In the genomic region with DNA sequence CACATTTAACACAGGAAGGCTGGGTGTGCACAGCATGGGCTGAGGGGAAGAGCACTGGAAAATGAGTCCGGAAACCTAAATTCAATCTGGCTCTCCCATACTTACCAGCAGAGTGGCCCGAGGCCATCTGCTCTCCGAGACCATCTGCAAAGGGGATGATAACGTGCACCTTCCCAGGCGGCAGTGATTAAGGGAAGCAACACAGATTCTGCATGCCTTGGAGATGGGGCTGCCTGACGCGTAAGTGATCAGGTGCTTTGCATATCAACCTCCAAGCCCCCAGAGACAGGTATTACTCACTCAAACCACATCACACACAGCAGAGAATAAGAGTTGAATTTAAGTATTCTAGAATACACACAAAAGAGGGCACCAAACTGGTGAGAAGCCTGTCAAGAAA, we compare ENCODE assay signal across 14 cellular contexts. TPM values are rescaled to one million over a fixed set of nuclear protein-coding genes. Genes with fewer than 3 reads are reported as not detected.
A peak's percentile ranks its signal among the peaks of the same experiment; 100 is the strongest.
DNase-seq lines count a peak whose midpoint lies in the region; ATAC-seq and TF ChIP-seq lines count a peak whose summit lies in the region.
"Had no signal": no experiment of that assay in that cellular context is flagged by ENCODE, and none has a peak within 500 bp of the region (broad histone marks: within the 10 kb centered on the region; RNA-seq: fewer than 3 reads in every experiment).

No MANE protein-coding gene starts in this region.

- no peak overlapping the region for H3K4me3 Mint-ChIP-seq in MCF 10A (ENCODE audit: unreplicated experiment)
- H3K4me3 Mint-ChIP-seq: activated T-helper 1 cell treated with anti-CD3 and anti-CD28 coated beads, Interleukin-12 subunit alpha, Interleukin-12 subunit beta, Interleukin-2, Interleukin-4 antibody, amounts not matched to agents 30 ng/mL and 10 ng/mL and 1 ng/mL, durations not matched to agents 14 hours and 24 hours and 36 hours; central memory CD8-positive, alpha-beta T cell had no signal

- H2AFZ ChIP-seq in mammary epithelial cell (ENCODE audit: low read depth, low read length): no peak overlapping the region
- H2AFZ ChIP-seq: parathyroid adenoma had no signal

- H3K27ac ChIP-seq in mammary epithelial cell (ENCODE audit: insufficient read depth, low read depth, low read length) (no peak overlapping the region), Panc1 (ENCODE audit: low read length) (peak overlapping the region; percentile 90)
- H3K27ac ChIP-seq: parathyroid adenoma had no signal

- no peaks in the 10 kb centered on the region for H3K36me3 ChIP-seq in mammary epithelial cell (ENCODE audit: insufficient read depth, low read length)
- no peaks in the 10 kb centered on the region for H3K36me3 ChIP-seq in Panc1 (ENCODE audit: control insufficient read depth, insufficient read depth, low read length)

- H3K27me3 ChIP-seq in mammary epithelial cell (ENCODE audit: insufficient read depth, low read length): no peaks in the 10 kb centered on the region
- H3K27me3 ChIP-seq in Panc1 (ENCODE audit: control insufficient read depth, insufficient read depth, low read length): no peaks in the 10 kb centered on the region

- H3K9me3 Mint-ChIP-seq in MCF 10A (ENCODE audit: unreplicated experiment): no peaks in the 10 kb centered on the region
- H3K9me3 Mint-ChIP-seq: activated T-helper 1 cell treated with anti-CD3 and anti-CD28 coated beads, Interleukin-12 subunit alpha, Interleukin-12 subunit beta, Interleukin-2, Interleukin-4 antibody, amounts not matched to agents 30 ng/mL and 10 ng/mL and 1 ng/mL, durations not matched to agents 14 hours and 24 hours and 36 hours; central memory CD8-positive, alpha-beta T cell had no signal

- H3K79me2 ChIP-seq in mammary epithelial cell (ENCODE audit: insufficient read depth, low read length): no peaks in the 10 kb centered on the region
- H3K79me2 ChIP-seq: parathyroid adenoma had no signal

- dilution Hi-C loops in mammary epithelial cell (cut with HindIII; ENCODE audit: low sequenced_read_pairs): no loop called here

- H3K4me3 ChIP-seq in mammary epithelial cell (replicated peaks in 1 of 3; ENCODE audit: insufficient read depth in 1 of 3, low read depth in 2 of 3, low read length in 3 of 3) (no peak overlapping the region), Panc1 (ENCODE audit: low read depth in 2 of 2, low read length in 2 of 2) (no peak overlapping the region), foreskin fibroblast (ENCODE audit: low read depth in 1 of 2, low read length in 2 of 2) (no peak overlapping the region)

- H3K4me2 ChIP-seq in mammary epithelial cell (ENCODE audit: insufficient read depth, low read depth, low read length): peak overlapping the region; percentile 2

- TF ChIP-seq CTCF in mammary epithelial cell (conservative IDR thresholded peaks at IDR 0.05 in 1 of 2, IDR thresholded peaks at IDR 0.05 in 1 of 2; ENCODE audit: extremely low read depth in 1 of 2, insufficient read depth in 1 of 2, low read depth in 1 of 2, low read length in 2 of 2) (no peak), MCF 10A (IDR thresholded peaks at IDR 0.05; ENCODE audit: unreplicated experiment) (no peak), Panc1 (IDR thresholded peaks at IDR 0.05) (no peak), foreskin fibroblast (IDR thresholded peaks at IDR 0.05; ENCODE audit: low read depth, low read length) (no peak)

- peak; percentile 30 for DNase-seq in mammary epithelial cell
- DNase-seq in MCF 10A (ENCODE audit: unreplicated experiment): no peak
- DNase-seq in Panc1 (ENCODE audit: low read depth, low spot score): no peak
- no peak for DNase-seq in activated CD8-positive, alpha-beta memory T cell treated with anti-CD3 and anti-CD28 coated beads for 24 hours
- DNase-seq in MV-4-11 (lab: John Stamatoyannopoulos, UW): no peak
- no peak for DNase-seq in epidermal melanocyte (ENCODE audit: insufficient read length, low spot score)
- no peak for DNase-seq in foreskin fibroblast
- DNase-seq: left cardiac atrium, NCI-H774 had no signal

- H3K9me3 ChIP-seq in mammary epithelial cell (replicated peaks; ENCODE audit: insufficient read depth, low read length): no peaks in the 10 kb centered on the region
- H3K9me3 ChIP-seq in Panc1 (ENCODE audit: control insufficient read depth, insufficient read depth, low read depth, low read length): no peaks in the 10 kb centered on the region

- no peaks in the 10 kb centered on the region for H3K27me3 Mint-ChIP-seq in MCF 10A (ENCODE audit: insufficient read depth, unreplicated experiment)

- H3K4me1 ChIP-seq in mammary epithelial cell (ENCODE audit: insufficient read depth, low read length) (peaks cover 47% of the 10 kb centered on the region), Panc1 (ENCODE audit: control insufficient read depth, insufficient read depth, low read length) (peaks cover 72% of the 10 kb centered on the region)
- H3K4me1 ChIP-seq: parathyroid adenoma had no signal

- BruUV-seq in mammary epithelial cell (replicated peaks; lab: Mats Ljungman, UMichigan): no TSS peak
- no TSS peak for BruUV-seq in MCF 10A (replicated peaks; lab: Mats Ljungman, UMichigan)
- BruUV-seq in Panc1 (replicated peaks; lab: Mats Ljungman, UMichigan): no TSS peak

- CTCF ChIA-PET in mammary epithelial cell (lab: Charles Lee; ENCODE audit: low non-redundant PET): no interaction called here
- CTCF ChIA-PET in MCF 10A (lab: Yijun Ruan, JAX): no interaction called here
- CTCF ChIA-PET in Panc1 (lab: Charles Lee): interaction anchor here (0.9 kb wide), 1 partner anchor 81 kb away, joined by 7 read pairs; no protein-coding TSS in a partner anchor

- POLR2A ChIA-PET in MCF 10A (lab: Yijun Ruan, JAX) (interaction anchor here (0.7 to 1.3 kb wide), 3 partner anchors 14 to 57 kb away, joined by 3 to 5 read pairs (median 3); no protein-coding TSS in a partner anchor), Panc1 (lab: Charles Lee) (no interaction called here)

- 59% methylated on average over 4 of the region's 7 CpGs for WGBS in mammary epithelial cell (ENCODE audit: low coverage, missing lambda C conversion rate)

- peaks cover 62% of the 10 kb centered on the region for H3K4me1 Mint-ChIP-seq in MCF 10A (ENCODE audit: insufficient read depth, unreplicated experiment)
- H3K4me1 Mint-ChIP-seq: central memory CD8-positive, alpha-beta T cell had no signal

- H4K20me1 ChIP-seq in mammary epithelial cell (ENCODE audit: insufficient read depth, low read length): no peaks in the 10 kb centered on the region

- intact Hi-C loops in mammary epithelial cell (cut with micrococcal nuclease) (no loop called here), MCF 10A (cut with micrococcal nuclease) (no loop called here), Panc1 (cut with micrococcal nuclease; ENCODE audit: unreplicated experiment) (no loop called here)

- H3K9ac ChIP-seq in mammary epithelial cell (ENCODE audit: insufficient read depth, low read length): no peak overlapping the region
- H3K9ac ChIP-seq: parathyroid adenoma had no signal

- no peak overlapping the region for H3K27ac Mint-ChIP-seq in MCF 10A (ENCODE audit: low read depth, unreplicated experiment)
- H3K27ac Mint-ChIP-seq: activated T-helper 1 cell treated with anti-CD3 and anti-CD28 coated beads, Interleukin-12 subunit alpha, Interleukin-12 subunit beta, Interleukin-2, Interleukin-4 antibody, amounts not matched to agents 30 ng/mL and 10 ng/mL and 1 ng/mL, durations not matched to agents 14 hours and 24 hours and 36 hours had no signal

- H3K36me3 Mint-ChIP-seq in MCF 10A (ENCODE audit: insufficient read depth, unreplicated experiment): peaks cover 16% of the 10 kb centered on the region

- in situ Hi-C loops in mammary epithelial cell (cut with MboI; ENCODE audit: low sequenced_read_pairs in 2 of 2) (no loop called here), Panc1 (cut with HindIII; ENCODE audit: low pct_unique_long_range_greater_than_20kb, low sequenced_read_pairs) (no loop called here)

- ATAC-seq in HG03060 (IDR thresholded peaks at IDR 0.05; ENCODE audit: low read depth, unreplicated experiment): peak; percentile 81
- no peak for ATAC-seq in Panc1
- ATAC-seq: HCT116, left cardiac atrium had no signal

RNA-seq across cellular contexts. Expression of a gene that starts 9.1 kb away (rescaled TPM):
- total RNA-seq in mammary epithelial cell (1 to 10 TPM; 3.5 to 4.8 TPM), MCF 10A (2022) (20.2 and 23.7 TPM in 2 replicates), Panc1 (2021; ENCODE audit: unreplicated experiment) (27.8 TPM)
- polyA plus RNA-seq in mammary epithelial cell: 3.3 TPM
- polyA minus RNA-seq in mammary epithelial cell: 4.2 TPM
- polyA plus RNA-seq in Panc1 (2012; ENCODE audit: insufficient read length): 20.2 TPM
